Comparison of ENCODE assay signal across 11 cellular contexts in the genomic region with DNA sequence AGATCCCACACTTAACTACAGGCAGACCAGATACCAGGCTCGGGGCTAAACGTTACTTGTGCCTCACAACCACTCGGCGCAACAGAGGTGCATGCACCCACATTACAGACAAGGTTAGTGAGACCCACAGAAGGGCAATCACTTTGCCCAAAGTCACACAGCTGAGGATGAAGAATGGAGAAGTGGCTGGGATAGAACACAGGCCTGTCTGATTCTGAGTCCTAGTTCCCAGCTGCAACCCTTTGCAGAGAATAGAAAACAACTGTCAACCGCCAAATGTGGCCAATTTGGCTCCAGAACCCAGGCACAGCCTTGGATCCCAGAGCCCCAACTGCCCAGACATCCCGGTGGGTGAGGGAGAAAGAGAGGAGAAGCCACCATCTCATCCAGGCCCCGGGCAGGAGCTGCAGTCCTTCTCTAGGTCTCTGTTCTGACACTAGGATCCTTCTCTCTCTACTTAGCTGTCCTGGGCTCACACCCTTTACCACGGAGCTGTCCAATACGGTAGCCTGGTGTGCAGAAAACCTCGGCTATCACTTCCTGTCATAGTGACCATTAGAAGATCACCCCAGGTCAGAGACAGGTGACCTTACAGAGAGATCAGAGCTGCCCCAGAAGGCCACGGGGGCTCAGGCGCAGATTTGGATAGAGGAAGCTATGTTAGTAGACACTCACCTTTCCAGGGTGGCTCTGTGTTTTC. TPM values are rescaled to one million over a fixed set of nuclear protein-coding genes. Genes with fewer than 3 reads are reported as not detected.
A peak's percentile ranks its signal among the peaks of the same experiment; 100 is the strongest.
DNase-seq lines count a peak whose midpoint lies in the region; ATAC-seq and TF ChIP-seq lines count a peak whose summit lies in the region.
"Had no signal": no experiment of that assay in that cellular context is flagged by ENCODE, and none has a peak within 500 bp of the region (broad histone marks: within the 10 kb centered on the region; RNA-seq: fewer than 3 reads in every experiment).

No MANE protein-coding gene starts in this region.

- H3K4me3 ChIP-seq in Panc1 (ENCODE audit: low read depth in 2 of 2, low read length in 2 of 2) (peak overlapping the region; percentile 1 to 37; a peak in 2 of 4 replicates), sigmoid colon (no peak overlapping the region)

- POLR2A ChIA-PET in Panc1 (lab: Charles Lee) = no interaction called here

- no peak for TF ChIP-seq POLR2A in sigmoid colon (IDR thresholded peaks at IDR 0.05)

- peaks cover 8% of the 10 kb centered on the region for H3K4me1 ChIP-seq in Panc1 (ENCODE audit: control insufficient read depth, insufficient read depth, low read length)
- H3K4me1 ChIP-seq in sigmoid colon = peaks cover 0 to 18% (median 11%) of the 10 kb centered on the region in 4 donors

- H3K27me3 ChIP-seq in Panc1 (ENCODE audit: control insufficient read depth, insufficient read depth, low read length) (no peaks in the 10 kb centered on the region), sigmoid colon (no peaks in the 10 kb centered on the region)

- H3K27me3 Mint-ChIP-seq in type B pancreatic cell = peaks cover 3% of the 10 kb centered on the region

- no peaks in the 10 kb centered on the region for H3K36me3 Mint-ChIP-seq in type B pancreatic cell

- 37 to 59% methylated on average over 12 of the region's 12 CpGs for WGBS in sigmoid colon, 2 donors

- TF ChIP-seq EP300 in sigmoid colon (IDR thresholded peaks at IDR 0.05) = no peak

- in situ Hi-C loops in Panc1 (cut with HindIII; ENCODE audit: low pct_unique_long_range_greater_than_20kb, low sequenced_read_pairs) = no loop called here

- peak; percentile 21 for DNase-seq in activated CD4-positive, CD25-positive, alpha-beta regulatory T cell treated with anti-CD3 and anti-CD28 coated beads, Interleukin-2, amount 50 U/mL, for 72 hours
- no peak for DNase-seq in activated CD4-positive, CD25-positive, alpha-beta regulatory T cell (lab: John Stamatoyannopoulos, UW)
- DNase-seq in Panc1 (ENCODE audit: low read depth, low spot score) (no peak), ecto neural progenitor cell (ENCODE audit: low spot score) (peak; percentile 44), sigmoid colon (peak; percentile 30), T-helper 9 cell (no peak), type B pancreatic cell (ENCODE audit: extremely low spot score, unreplicated experiment) (no peak)
- DNase-seq: naive thymus-derived CD4-positive, alpha-beta T cell; SHP77 had no signal

- intact Hi-C loops in Panc1 (cut with micrococcal nuclease; ENCODE audit: unreplicated experiment) (loop anchor here (10.0 kb wide), 1 partner anchor 338 kb away; no protein-coding TSS in a partner anchor), sigmoid colon (cut with DNase I) (loop anchor here (5.0 kb wide), 1 partner anchor 60 kb away; the partner anchor contains the start of gene FAM222A)

- H3K4me3 Mint-ChIP-seq in type B pancreatic cell = no peak overlapping the region

- H3K27ac ChIP-seq in Panc1 (ENCODE audit: low read length) (no peak overlapping the region), sigmoid colon (no peak overlapping the region)
- H3K27ac ChIP-seq: epithelial cell of prostate had no signal

- no peak overlapping the region for H3K27ac Mint-ChIP-seq in type B pancreatic cell

- H3K36me3 ChIP-seq in Panc1 (ENCODE audit: control insufficient read depth, insufficient read depth, low read length) = no peaks in the 10 kb centered on the region
- H3K36me3 ChIP-seq in sigmoid colon = no peaks in the 10 kb centered on the region

- BruUV-seq in Panc1 (replicated peaks; lab: Mats Ljungman, UMichigan) = no TSS peak

- CTCF ChIA-PET in Panc1 (lab: Charles Lee) = interaction anchor here (0.9 to 1.2 kb wide), 2 partner anchors 9 to 175 kb away, joined by 3 to 6 read pairs; no protein-coding TSS in a partner anchor

- ATAC-seq in Panc1 = peak; percentile 56; the same call in 1 of the 2 replicates
- ATAC-seq in HG03097 (IDR thresholded peaks at IDR 0.05; ENCODE audit: low FRiP score, unreplicated experiment) = no peak
- ATAC-seq: naive thymus-derived CD4-positive, alpha-beta T cell had no signal

- no peak; the same call in 1 of the 2 replicates for TF ChIP-seq CTCF in Panc1 (IDR thresholded peaks at IDR 0.05)
- no peak for TF ChIP-seq CTCF in sigmoid colon (IDR thresholded peaks at IDR 0.05)
- no peak for TF ChIP-seq CTCF in type B pancreatic cell (conservative IDR thresholded peaks at IDR 0.05)

- H3K9me3 Mint-ChIP-seq in type B pancreatic cell = no peaks in the 10 kb centered on the region
- H3K9me3 Mint-ChIP-seq: naive thymus-derived CD4-positive, alpha-beta T cell had no signal

- peaks cover 5% of the 10 kb centered on the region for H3K4me1 Mint-ChIP-seq in type B pancreatic cell (ENCODE audit: unreplicated experiment)

- H3K9me3 ChIP-seq in Panc1 (ENCODE audit: control insufficient read depth, insufficient read depth, low read depth, low read length) = no peaks in the 10 kb centered on the region
- no peaks in the 10 kb centered on the region for H3K9me3 ChIP-seq in sigmoid colon

RNA-seq across cellular contexts. Expression of gene FAM222A, which starts 59.1 kb away (rescaled TPM):
- total RNA-seq in Panc1 (2021; ENCODE audit: unreplicated experiment) (12.8 TPM), sigmoid colon (1 to 10 TPM; 1.1 to 3.3 (median 1.7) TPM), type B pancreatic cell (ENCODE audit: low replicate concordance) (7.9 and 11.5 TPM in 2 replicates)
- 12.2 TPM for polyA plus RNA-seq in Panc1 (2012; ENCODE audit: insufficient read length)
- 1 to 10 TPM; 1.2 to 2.2 (median 2.1) TPM for polyA plus RNA-seq in sigmoid colon

Comparison
In these comparisons a context has a peak if more than half of its experiments do, and no peak if none do; other contexts are left out.
1. DNase-seq: peak in activated CD4-positive, CD25-positive, alpha-beta regulatory T cell treated with anti-CD3 and anti-CD28 coated beads, Interleukin-2, amount 50 U/mL, for 72 hours (single experiment), ecto neural progenitor cell (single experiment) and sigmoid colon (single experiment); none in activated CD4-positive, CD25-positive, alpha-beta regulatory T cell (0 of 4), Panc1 (single experiment), T-helper 9 cell (single experiment) and type B pancreatic cell (single experiment).
2. H3K4me3 ChIP-seq: peak in Panc1 (2 of 2); none in sigmoid colon (0 of 4).